1 cellular context compared by ENCODE assay signal in the genomic region with DNA sequence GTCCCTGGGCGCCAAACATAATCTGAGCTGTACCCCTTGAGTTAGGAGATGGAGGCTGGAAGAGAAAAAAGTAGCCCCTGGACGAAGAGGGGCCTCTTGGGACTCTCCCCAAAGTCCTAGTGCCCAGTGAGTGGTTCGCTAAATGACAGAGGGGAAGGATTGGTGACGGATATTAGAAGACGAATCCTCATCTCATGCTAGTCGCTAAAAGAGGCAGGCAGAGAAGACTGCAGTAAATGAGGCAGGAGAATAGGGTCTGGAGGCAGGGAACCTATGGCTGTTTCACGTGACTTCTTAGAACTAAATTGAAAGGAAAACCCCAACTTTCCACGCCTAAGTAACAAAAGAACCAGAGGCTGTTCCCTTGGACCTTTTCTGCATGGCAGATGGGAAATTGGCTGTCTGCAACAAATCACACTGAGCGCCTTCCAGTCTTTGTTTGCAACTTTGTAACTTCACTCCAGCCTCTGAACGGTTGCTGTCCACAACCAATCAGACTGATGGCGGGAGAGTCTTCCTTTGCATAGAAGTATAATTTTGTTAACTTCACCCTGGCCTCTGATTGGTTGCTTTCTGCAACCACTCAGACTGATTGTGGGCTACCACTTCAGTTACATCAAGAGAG.
TF ChIP-seq lines count a peak whose summit lies in the region.

No MANE protein-coding gene starts in this region.

TF ChIP-seq in K562, 482 proteins besides CTCF, POLR2A, EP300 and RAD21 (continues in another document):
- TF ChIP-seq, protein P1, sequence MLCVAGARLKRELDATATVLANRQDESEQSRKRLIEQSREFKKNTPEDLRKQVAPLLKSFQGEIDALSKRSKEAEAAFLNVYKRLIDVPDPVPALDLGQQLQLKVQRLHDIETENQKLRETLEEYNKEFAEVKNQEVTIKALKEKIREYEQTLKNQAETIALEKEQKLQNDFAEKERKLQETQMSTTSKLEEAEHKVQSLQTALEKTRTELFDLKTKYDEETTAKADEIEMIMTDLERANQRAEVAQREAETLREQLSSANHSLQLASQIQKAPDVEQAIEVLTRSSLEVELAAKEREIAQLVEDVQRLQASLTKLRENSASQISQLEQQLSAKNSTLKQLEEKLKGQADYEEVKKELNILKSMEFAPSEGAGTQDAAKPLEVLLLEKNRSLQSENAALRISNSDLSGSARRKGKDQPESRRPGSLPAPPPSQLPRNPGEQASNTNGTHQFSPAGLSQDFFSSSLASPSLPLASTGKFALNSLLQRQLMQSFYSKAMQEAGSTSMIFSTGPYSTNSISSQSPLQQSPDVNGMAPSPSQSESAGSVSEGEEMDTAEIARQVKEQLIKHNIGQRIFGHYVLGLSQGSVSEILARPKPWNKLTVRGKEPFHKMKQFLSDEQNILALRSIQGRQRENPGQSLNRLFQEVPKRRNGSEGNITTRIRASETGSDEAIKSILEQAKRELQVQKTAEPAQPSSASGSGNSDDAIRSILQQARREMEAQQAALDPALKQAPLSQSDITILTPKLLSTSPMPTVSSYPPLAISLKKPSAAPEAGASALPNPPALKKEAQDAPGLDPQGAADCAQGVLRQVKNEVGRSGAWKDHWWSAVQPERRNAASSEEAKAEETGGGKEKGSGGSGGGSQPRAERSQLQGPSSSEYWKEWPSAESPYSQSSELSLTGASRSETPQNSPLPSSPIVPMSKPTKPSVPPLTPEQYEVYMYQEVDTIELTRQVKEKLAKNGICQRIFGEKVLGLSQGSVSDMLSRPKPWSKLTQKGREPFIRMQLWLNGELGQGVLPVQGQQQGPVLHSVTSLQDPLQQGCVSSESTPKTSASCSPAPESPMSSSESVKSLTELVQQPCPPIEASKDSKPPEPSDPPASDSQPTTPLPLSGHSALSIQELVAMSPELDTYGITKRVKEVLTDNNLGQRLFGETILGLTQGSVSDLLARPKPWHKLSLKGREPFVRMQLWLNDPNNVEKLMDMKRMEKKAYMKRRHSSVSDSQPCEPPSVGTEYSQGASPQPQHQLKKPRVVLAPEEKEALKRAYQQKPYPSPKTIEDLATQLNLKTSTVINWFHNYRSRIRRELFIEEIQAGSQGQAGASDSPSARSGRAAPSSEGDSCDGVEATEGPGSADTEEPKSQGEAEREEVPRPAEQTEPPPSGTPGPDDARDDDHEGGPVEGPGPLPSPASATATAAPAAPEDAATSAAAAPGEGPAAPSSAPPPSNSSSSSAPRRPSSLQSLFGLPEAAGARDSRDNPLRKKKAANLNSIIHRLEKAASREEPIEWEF (CRISPR knock-in tag; IDR thresholded peaks at IDR 0.05) = 0 out of 2 replicates have a peak, but pooled peaks have one; percentile 18
- TF ChIP-seq RFX5 (IDR thresholded peaks at IDR 0.05; ENCODE audit: low read depth, low read length) = no peak
- TF ChIP-seq ZNF584 (CRISPR knock-in tag; IDR thresholded peaks at IDR 0.05; ENCODE audit: low read depth) = no peak
- TF ChIP-seq EGR1 (conservative IDR thresholded peaks at IDR 0.05) = no peak
- TF ChIP-seq MYNN (IDR thresholded peaks at IDR 0.05) = 0 out of 2 replicates have a peak, but pooled peaks have one; percentile 0
- no peak for TF ChIP-seq MYNN (CRISPR knock-in tag; IDR thresholded peaks at IDR 0.05)
- no peak for TF ChIP-seq CEBPG (CRISPR knock-in tag; IDR thresholded peaks at IDR 0.05)
- TF ChIP-seq CEBPG (tag; conservative IDR thresholded peaks at IDR 0.05 in 1 of 2, IDR thresholded peaks at IDR 0.05 in 1 of 2) = 0 out of 4 replicates have a peak, but pooled peaks of 1 of the 2 experiments have one; percentile 22
- TF ChIP-seq, protein P2, sequence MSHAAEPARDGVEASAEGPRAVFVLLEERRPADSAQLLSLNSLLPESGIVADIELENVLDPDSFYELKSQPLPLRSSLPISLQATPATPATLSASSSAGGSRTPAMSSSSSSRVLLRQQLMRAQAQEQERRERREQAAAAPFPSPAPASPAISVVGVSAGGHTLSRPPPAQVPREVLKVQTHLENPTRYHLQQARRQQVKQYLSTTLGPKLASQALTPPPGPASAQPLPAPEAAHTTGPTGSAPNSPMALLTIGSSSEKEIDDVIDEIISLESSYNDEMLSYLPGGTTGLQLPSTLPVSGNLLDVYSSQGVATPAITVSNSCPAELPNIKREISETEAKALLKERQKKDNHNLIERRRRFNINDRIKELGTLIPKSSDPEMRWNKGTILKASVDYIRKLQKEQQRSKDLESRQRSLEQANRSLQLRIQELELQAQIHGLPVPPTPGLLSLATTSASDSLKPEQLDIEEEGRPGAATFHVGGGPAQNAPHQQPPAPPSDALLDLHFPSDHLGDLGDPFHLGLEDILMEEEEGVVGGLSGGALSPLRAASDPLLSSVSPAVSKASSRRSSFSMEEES (CRISPR knock-in tag; IDR thresholded peaks at IDR 0.05) = no peak
- peak; percentile 38; the same call in 1 of the 2 replicates for TF ChIP-seq RAD51 (IDR thresholded peaks at IDR 0.05; ENCODE audit: borderline replicate concordance, low read depth)
- TF ChIP-seq, protein P3, sequence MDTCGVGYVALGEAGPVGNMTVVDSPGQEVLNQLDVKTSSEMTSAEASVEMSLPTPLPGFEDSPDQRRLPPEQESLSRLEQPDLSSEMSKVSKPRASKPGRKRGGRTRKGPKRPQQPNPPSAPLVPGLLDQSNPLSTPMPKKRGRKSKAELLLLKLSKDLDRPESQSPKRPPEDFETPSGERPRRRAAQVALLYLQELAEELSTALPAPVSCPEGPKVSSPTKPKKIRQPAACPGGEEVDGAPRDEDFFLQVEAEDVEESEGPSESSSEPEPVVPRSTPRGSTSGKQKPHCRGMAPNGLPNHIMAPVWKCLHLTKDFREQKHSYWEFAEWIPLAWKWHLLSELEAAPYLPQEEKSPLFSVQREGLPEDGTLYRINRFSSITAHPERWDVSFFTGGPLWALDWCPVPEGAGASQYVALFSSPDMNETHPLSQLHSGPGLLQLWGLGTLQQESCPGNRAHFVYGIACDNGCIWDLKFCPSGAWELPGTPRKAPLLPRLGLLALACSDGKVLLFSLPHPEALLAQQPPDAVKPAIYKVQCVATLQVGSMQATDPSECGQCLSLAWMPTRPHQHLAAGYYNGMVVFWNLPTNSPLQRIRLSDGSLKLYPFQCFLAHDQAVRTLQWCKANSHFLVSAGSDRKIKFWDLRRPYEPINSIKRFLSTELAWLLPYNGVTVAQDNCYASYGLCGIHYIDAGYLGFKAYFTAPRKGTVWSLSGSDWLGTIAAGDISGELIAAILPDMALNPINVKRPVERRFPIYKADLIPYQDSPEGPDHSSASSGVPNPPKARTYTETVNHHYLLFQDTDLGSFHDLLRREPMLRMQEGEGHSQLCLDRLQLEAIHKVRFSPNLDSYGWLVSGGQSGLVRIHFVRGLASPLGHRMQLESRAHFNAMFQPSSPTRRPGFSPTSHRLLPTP (IDR thresholded peaks at IDR 0.05; ENCODE audit: borderline replicate concordance, extremely low read depth, insufficient read length) = no peak
- TF ChIP-seq TEAD4 (IDR thresholded peaks at IDR 0.05; ENCODE audit: low read length) = no peak
- TF ChIP-seq TEAD4 (CRISPR knock-in tag; IDR thresholded peaks at IDR 0.05; ENCODE audit: borderline replicate concordance) = no peak
- TF ChIP-seq, protein P4, sequence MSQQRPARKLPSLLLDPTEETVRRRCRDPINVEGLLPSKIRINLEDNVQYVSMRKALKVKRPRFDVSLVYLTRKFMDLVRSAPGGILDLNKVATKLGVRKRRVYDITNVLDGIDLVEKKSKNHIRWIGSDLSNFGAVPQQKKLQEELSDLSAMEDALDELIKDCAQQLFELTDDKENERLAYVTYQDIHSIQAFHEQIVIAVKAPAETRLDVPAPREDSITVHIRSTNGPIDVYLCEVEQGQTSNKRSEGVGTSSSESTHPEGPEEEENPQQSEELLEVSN (IDR thresholded peaks at IDR 0.05; ENCODE audit: borderline replicate concordance in 1 of 2, extremely low read depth in 1 of 2, insufficient read depth in 1 of 2, insufficient read length in 1 of 2, low read depth in 1 of 2, low read length in 1 of 2, poor library complexity in 1 of 2, severe bottlenecking in 1 of 2) = peak in 1 of 2 experiments; percentile 73
- TF ChIP-seq CHD2 (IDR thresholded peaks at IDR 0.05; ENCODE audit: low read depth, low read length) = no peak
- TF ChIP-seq, protein P5, sequence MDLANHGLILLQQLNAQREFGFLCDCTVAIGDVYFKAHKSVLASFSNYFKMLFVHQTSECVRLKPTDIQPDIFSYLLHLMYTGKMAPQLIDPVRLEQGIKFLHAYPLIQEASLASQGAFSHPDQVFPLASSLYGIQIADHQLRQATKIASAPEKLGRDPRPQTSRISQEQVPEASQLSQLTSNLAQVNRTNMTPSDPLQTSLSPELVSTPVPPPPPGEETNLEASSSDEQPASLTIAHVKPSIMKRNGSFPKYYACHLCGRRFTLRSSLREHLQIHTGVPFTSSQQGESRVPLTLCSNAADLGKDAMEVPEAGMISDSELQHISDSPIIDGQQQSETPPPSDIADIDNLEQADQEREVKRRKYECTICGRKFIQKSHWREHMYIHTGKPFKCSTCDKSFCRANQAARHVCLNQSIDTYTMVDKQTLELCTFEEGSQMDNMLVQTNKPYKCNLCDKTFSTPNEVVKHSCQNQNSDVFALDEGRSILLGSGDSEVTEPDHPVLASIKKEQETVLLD (IDR thresholded peaks at IDR 0.05) = no peak
- TF ChIP-seq, protein P6, sequence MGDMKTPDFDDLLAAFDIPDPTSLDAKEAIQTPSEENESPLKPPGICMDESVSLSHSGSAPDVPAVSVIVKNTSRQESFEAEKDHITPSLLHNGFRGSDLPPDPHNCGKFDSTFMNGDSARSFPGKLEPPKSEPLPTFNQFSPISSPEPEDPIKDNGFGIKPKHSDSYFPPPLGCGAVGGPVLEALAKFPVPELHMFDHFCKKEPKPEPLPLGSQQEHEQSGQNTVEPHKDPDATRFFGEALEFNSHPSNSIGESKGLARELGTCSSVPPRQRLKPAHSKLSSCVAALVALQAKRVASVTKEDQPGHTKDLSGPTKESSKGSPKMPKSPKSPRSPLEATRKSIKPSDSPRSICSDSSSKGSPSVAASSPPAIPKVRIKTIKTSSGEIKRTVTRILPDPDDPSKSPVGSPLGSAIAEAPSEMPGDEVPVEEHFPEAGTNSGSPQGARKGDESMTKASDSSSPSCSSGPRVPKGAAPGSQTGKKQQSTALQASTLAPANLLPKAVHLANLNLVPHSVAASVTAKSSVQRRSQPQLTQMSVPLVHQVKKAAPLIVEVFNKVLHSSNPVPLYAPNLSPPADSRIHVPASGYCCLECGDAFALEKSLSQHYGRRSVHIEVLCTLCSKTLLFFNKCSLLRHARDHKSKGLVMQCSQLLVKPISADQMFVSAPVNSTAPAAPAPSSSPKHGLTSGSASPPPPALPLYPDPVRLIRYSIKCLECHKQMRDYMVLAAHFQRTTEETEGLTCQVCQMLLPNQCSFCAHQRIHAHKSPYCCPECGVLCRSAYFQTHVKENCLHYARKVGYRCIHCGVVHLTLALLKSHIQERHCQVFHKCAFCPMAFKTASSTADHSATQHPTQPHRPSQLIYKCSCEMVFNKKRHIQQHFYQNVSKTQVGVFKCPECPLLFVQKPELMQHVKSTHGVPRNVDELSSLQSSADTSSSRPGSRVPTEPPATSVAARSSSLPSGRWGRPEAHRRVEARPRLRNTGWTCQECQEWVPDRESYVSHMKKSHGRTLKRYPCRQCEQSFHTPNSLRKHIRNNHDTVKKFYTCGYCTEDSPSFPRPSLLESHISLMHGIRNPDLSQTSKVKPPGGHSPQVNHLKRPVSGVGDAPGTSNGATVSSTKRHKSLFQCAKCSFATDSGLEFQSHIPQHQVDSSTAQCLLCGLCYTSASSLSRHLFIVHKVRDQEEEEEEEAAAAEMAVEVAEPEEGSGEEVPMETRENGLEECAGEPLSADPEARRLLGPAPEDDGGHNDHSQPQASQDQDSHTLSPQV (IDR thresholded peaks at IDR 0.05) = peak; percentile 77; the same call in 1 of the 2 replicates
- TF ChIP-seq HDGF (IDR thresholded peaks at IDR 0.05) = peak; percentile 95
- TF ChIP-seq GABPA (tag; conservative IDR thresholded peaks at IDR 0.05; ENCODE audit: low read depth) = no peak
- TF ChIP-seq, protein P7, sequence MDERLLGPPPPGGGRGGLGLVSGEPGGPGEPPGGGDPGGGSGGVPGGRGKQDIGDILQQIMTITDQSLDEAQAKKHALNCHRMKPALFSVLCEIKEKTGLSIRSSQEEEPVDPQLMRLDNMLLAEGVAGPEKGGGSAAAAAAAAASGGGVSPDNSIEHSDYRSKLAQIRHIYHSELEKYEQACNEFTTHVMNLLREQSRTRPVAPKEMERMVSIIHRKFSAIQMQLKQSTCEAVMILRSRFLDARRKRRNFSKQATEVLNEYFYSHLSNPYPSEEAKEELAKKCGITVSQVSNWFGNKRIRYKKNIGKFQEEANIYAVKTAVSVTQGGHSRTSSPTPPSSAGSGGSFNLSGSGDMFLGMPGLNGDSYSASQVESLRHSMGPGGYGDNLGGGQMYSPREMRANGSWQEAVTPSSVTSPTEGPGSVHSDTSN (CRISPR knock-in tag; IDR thresholded peaks at IDR 0.05; ENCODE audit: low read depth) = no peak
- TF ChIP-seq, protein P7 (tag; conservative IDR thresholded peaks at IDR 0.05; ENCODE audit: low read depth) = 0 out of 2 replicates have a peak, but pooled peaks have one; percentile 23
- TF ChIP-seq SMARCC2 (IDR thresholded peaks at IDR 0.05; ENCODE audit: low read depth) = 0 out of 2 replicates have a peak, but pooled peaks have one; percentile 14
- no peak for TF ChIP-seq ESRRA (IDR thresholded peaks at IDR 0.05; ENCODE audit: borderline replicate concordance, low read depth)
- TF ChIP-seq, protein P8, sequence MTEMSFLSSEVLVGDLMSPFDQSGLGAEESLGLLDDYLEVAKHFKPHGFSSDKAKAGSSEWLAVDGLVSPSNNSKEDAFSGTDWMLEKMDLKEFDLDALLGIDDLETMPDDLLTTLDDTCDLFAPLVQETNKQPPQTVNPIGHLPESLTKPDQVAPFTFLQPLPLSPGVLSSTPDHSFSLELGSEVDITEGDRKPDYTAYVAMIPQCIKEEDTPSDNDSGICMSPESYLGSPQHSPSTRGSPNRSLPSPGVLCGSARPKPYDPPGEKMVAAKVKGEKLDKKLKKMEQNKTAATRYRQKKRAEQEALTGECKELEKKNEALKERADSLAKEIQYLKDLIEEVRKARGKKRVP (CRISPR knock-in tag; IDR thresholded peaks at IDR 0.05) = no peak
- TF ChIP-seq POLR2H (tag; IDR thresholded peaks at IDR 0.05; ENCODE audit: low read depth) = 0 out of 2 replicates have a peak, but pooled peaks have one; percentile 16
- no peak for TF ChIP-seq DMBX1 (CRISPR knock-in tag; IDR thresholded peaks at IDR 0.05; ENCODE audit: borderline replicate concordance)
- peak; percentile 5 for TF ChIP-seq BRD9 (IDR thresholded peaks at IDR 0.05; ENCODE audit: low read depth, partially characterized antibody)
- TF ChIP-seq, protein P9, sequence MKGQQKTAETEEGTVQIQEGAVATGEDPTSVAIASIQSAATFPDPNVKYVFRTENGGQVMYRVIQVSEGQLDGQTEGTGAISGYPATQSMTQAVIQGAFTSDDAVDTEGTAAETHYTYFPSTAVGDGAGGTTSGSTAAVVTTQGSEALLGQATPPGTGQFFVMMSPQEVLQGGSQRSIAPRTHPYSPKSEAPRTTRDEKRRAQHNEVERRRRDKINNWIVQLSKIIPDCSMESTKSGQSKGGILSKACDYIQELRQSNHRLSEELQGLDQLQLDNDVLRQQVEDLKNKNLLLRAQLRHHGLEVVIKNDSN (CRISPR knock-in tag; IDR thresholded peaks at IDR 0.05) = no peak
